Comparison of ENCODE assay signal across 7 cellular contexts in genomic region chr6:150813993-150814359, GRCh38. TPM values are rescaled to one million over a fixed set of nuclear protein-coding genes. Genes with fewer than 3 reads are reported as not detected.
DNase-seq lines count a peak whose midpoint lies in the region; ATAC-seq lines count a peak whose summit lies in the region.

No MANE protein-coding gene starts in this region.

- H3K36me3 Mint-ChIP-seq in activated naive CD8-positive, alpha-beta T cell treated with anti-CD3 and anti-CD28 coated beads, Interleukin-2, amount 50 U/mL, for 24 hours (ENCODE audit: low read depth), result peaks cover 7% of the 10 kb centered on the region
- H3K36me3 Mint-ChIP-seq in immature natural killer cell, result no peaks in the 10 kb centered on the region

- H3K4me3 Mint-ChIP-seq in activated naive CD8-positive, alpha-beta T cell treated with anti-CD3 and anti-CD28 coated beads, Interleukin-2, amount 50 U/mL, for 24 hours, result peak overlapping the region; percentile 35
- H3K4me3 Mint-ChIP-seq in immature natural killer cell, result no peak overlapping the region

- DNase-seq in activated naive CD8-positive, alpha-beta T cell treated with anti-CD3 and anti-CD28 coated beads, Interleukin-2, amount 50 U/mL, for 24 hours, result no peak
- DNase-seq in renal cortical epithelial cell (ENCODE audit: low read depth), result peak; percentile 77
- no peak for DNase-seq in immature natural killer cell
- no peak for DNase-seq in activated gamma-delta T cell (lab: John Stamatoyannopoulos, UW)
- DNase-seq in activated effector memory CD4-positive, alpha-beta T cell treated with Interleukin-2 at 50 U/mL for 16 hours, result no peak

- H3K9me3 Mint-ChIP-seq in activated naive CD8-positive, alpha-beta T cell treated with anti-CD3 and anti-CD28 coated beads, Interleukin-2, amount 50 U/mL, for 24 hours, result no peaks in the 10 kb centered on the region
- no peaks in the 10 kb centered on the region for H3K9me3 Mint-ChIP-seq in immature natural killer cell

- ATAC-seq in GM19035 (IDR thresholded peaks at IDR 0.05; ENCODE audit: unreplicated experiment), result peak; percentile 60
- peak; percentile 42 for ATAC-seq in HG02981 (IDR thresholded peaks at IDR 0.05; ENCODE audit: unreplicated experiment)
- ATAC-seq in activated naive CD8-positive, alpha-beta T cell treated with anti-CD3 and anti-CD28 coated beads, Interleukin-2, amount 50 U/mL, for 24 hours, result peak; percentile 45

- peaks cover 21% of the 10 kb centered on the region for H3K27me3 Mint-ChIP-seq in activated naive CD8-positive, alpha-beta T cell treated with anti-CD3 and anti-CD28 coated beads, Interleukin-2, amount 50 U/mL, for 24 hours
- H3K27me3 Mint-ChIP-seq in immature natural killer cell (ENCODE audit: low read depth in 3 of 3), result peaks cover 3 to 11% (median 6%) of the 10 kb centered on the region in 3 donors

- H3K27ac Mint-ChIP-seq in activated naive CD8-positive, alpha-beta T cell treated with anti-CD3 and anti-CD28 coated beads, Interleukin-2, amount 50 U/mL, for 24 hours, result peak overlapping the region; percentile 88
- no peak overlapping the region for H3K27ac Mint-ChIP-seq in immature natural killer cell

- peaks cover 33% of the 10 kb centered on the region for H3K4me1 Mint-ChIP-seq in activated naive CD8-positive, alpha-beta T cell treated with anti-CD3 and anti-CD28 coated beads, Interleukin-2, amount 50 U/mL, for 24 hours
- no peaks in the 10 kb centered on the region for H3K4me1 Mint-ChIP-seq in immature natural killer cell

RNA-seq across cellular contexts. Expression of gene MTHFD1L, which starts 51.5 kb away (rescaled TPM):
- 38.7 and 53.7 TPM in 2 replicates for total RNA-seq in renal cortical epithelial cell
- 1 to 10 TPM in 2 of 3 donors, under 1 TPM in 1; 0.79 to 1.8 (median 1.6) TPM for polyA plus RNA-seq in immature natural killer cell
